1 cellular context compared by ENCODE assay signal in the genomic region with DNA sequence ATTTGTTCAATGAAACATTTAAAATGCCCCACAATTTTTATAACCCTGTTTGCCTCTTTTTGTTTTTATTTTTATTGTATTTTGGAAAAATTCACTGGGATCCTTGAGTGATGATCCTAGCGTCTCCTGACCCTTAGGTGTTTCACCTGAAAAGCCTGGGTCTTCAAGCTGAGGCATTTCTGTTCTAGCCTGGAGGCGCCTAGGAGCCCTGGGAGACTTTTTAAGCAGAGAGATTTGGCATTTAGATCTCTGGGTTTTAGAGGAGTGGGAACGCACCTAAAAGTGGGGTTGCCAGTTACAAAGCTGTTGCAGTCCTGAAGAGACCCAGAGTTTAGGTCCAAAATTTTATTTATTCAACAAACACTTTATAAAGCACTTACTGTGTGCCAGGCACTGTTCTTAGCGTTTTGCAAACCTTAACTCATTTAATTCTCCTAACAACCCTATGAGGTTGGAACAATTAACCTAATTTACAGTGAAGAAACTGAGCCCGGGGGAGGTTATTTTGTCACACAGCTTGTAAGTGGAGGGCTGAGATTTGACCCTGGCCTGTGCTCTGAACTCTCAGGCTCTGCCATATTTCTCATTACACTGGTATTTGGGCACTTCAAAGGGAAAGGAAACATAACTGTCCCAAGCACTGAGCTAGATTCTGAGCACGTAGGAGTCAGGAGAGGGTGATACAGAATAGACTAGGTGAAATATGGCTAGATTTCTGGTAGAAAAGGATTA.
A peak's percentile ranks its signal among the peaks of the same experiment; 100 is the strongest.
TF ChIP-seq lines count a peak whose summit lies in the region.

No MANE protein-coding gene starts in this region.

TF ChIP-seq in HepG2, 621 proteins besides CTCF, POLR2A, EP300 and RAD21:
- TF ChIP-seq PHF21A (CRISPR knock-in tag; IDR thresholded peaks at IDR 0.05) (peak; percentile 53; the same call in 1 of the 2 replicates), PCBP1 (IDR thresholded peaks at IDR 0.05; ENCODE audit: borderline replicate concordance, low read depth, low read length) (no peak), HMGA1 (CRISPR knock-in tag; conservative IDR thresholded peaks at IDR 0.05) (no peak), NKX3-1 (CRISPR knock-in tag; IDR thresholded peaks at IDR 0.05) (0 out of 2 replicates have a peak, but pooled peaks have one; percentile 35), ZFYVE20 (CRISPR knock-in tag; IDR thresholded peaks at IDR 0.05; ENCODE audit: borderline replicate concordance, low read depth) (no peak), HMG20A (CRISPR knock-in tag; IDR thresholded peaks at IDR 0.05; ENCODE audit: borderline replicate concordance) (0 out of 2 replicates have a peak, but pooled peaks have one; percentile 10), TEAD3 (CRISPR knock-in tag; optimal IDR thresholded peaks at IDR 0.05; ENCODE audit: borderline replicate concordance) (peak; percentile 35), HMG20B (CRISPR knock-in tag; conservative IDR thresholded peaks at IDR 0.05) (0 out of 2 replicates have a peak, but pooled peaks have one; percentile 42), NR2F1 (CRISPR knock-in tag; IDR thresholded peaks at IDR 0.05) (peak in 1 of 2 experiments; percentile 32; a peak in 1 of 4 replicates), GFI1 (CRISPR knock-in tag; IDR thresholded peaks at IDR 0.05; ENCODE audit: borderline replicate concordance) (peak; percentile 93), TCF7 (IDR thresholded peaks at IDR 0.05; ENCODE audit: low read depth) (0 out of 2 replicates have a peak, but pooled peaks have one; percentile 35)
- TF ChIP-seq, protein P1, sequence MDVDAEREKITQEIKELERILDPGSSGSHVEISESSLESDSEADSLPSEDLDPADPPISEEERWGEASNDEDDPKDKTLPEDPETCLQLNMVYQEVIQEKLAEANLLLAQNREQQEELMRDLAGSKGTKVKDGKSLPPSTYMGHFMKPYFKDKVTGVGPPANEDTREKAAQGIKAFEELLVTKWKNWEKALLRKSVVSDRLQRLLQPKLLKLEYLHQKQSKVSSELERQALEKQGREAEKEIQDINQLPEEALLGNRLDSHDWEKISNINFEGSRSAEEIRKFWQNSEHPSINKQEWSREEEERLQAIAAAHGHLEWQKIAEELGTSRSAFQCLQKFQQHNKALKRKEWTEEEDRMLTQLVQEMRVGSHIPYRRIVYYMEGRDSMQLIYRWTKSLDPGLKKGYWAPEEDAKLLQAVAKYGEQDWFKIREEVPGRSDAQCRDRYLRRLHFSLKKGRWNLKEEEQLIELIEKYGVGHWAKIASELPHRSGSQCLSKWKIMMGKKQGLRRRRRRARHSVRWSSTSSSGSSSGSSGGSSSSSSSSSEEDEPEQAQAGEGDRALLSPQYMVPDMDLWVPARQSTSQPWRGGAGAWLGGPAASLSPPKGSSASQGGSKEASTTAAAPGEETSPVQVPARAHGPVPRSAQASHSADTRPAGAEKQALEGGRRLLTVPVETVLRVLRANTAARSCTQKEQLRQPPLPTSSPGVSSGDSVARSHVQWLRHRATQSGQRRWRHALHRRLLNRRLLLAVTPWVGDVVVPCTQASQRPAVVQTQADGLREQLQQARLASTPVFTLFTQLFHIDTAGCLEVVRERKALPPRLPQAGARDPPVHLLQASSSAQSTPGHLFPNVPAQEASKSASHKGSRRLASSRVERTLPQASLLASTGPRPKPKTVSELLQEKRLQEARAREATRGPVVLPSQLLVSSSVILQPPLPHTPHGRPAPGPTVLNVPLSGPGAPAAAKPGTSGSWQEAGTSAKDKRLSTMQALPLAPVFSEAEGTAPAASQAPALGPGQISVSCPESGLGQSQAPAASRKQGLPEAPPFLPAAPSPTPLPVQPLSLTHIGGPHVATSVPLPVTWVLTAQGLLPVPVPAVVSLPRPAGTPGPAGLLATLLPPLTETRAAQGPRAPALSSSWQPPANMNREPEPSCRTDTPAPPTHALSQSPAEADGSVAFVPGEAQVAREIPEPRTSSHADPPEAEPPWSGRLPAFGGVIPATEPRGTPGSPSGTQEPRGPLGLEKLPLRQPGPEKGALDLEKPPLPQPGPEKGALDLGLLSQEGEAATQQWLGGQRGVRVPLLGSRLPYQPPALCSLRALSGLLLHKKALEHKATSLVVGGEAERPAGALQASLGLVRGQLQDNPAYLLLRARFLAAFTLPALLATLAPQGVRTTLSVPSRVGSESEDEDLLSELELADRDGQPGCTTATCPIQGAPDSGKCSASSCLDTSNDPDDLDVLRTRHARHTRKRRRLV (CRISPR knock-in tag; IDR thresholded peaks at IDR 0.05) = no peak
TF ChIP-seq in HepG2: peak in this region for 8.
